In genomic region chr16:23821875-23822688, GRCh38 we compare ENCODE assay signal across 1 cellular context.
A peak's percentile ranks its signal among the peaks of the same experiment; 100 is the strongest.
TF ChIP-seq lines count a peak whose summit lies in the region.

No MANE protein-coding gene starts in this region.

TF ChIP-seq in K562, 482 proteins besides CTCF, POLR2A, EP300 and RAD21 (continued from another document and continues in another):
- TF ChIP-seq AFF1 (IDR thresholded peaks at IDR 0.05; ENCODE audit: low read depth in 1 of 2, partially characterized antibody in 2 of 2) = peak; percentile 35 to 63
- peak; percentile 100 for TF ChIP-seq STAT5A (IDR thresholded peaks at IDR 0.05; ENCODE audit: borderline replicate concordance, low read length)
- no peak for TF ChIP-seq ZNF512 (tag; IDR thresholded peaks at IDR 0.05)
- TF ChIP-seq PHF20 (IDR thresholded peaks at IDR 0.05; ENCODE audit: partially characterized antibody) = no peak
- TF ChIP-seq SPI1 (IDR thresholded peaks at IDR 0.05; ENCODE audit: borderline replicate concordance, low read depth, low read length) = no peak
- no peak for TF ChIP-seq ZFP91 (CRISPR knock-in tag; IDR thresholded peaks at IDR 0.05)
- peak; percentile 81 for TF ChIP-seq NCOA6 (IDR thresholded peaks at IDR 0.05)
- no peak for TF ChIP-seq E2F6 (IDR thresholded peaks at IDR 0.05; ENCODE audit: borderline replicate concordance in 1 of 2, extremely low read depth in 1 of 2, insufficient read depth in 1 of 2, insufficient read length in 1 of 2, low read depth in 1 of 2, low read length in 1 of 2, poor library complexity in 1 of 2, severe bottlenecking in 1 of 2)
- TF ChIP-seq ZNF764 (CRISPR knock-in tag; IDR thresholded peaks at IDR 0.05; ENCODE audit: low read depth) = no peak
- TF ChIP-seq BCLAF1 (IDR thresholded peaks at IDR 0.05; ENCODE audit: borderline replicate concordance in 1 of 2, control insufficient read depth in 1 of 2, low read depth in 2 of 2, low read length in 1 of 2) = no peak
- TF ChIP-seq ZNF232 (CRISPR knock-in tag; IDR thresholded peaks at IDR 0.05) = no peak
- no peak for TF ChIP-seq U2AF2 (optimal IDR thresholded peaks at IDR 0.05; ENCODE audit: low read depth, low read length)
- no peak for TF ChIP-seq RBM15 (IDR thresholded peaks at IDR 0.05; ENCODE audit: insufficient read depth, low read length)
- TF ChIP-seq TAF7 (tag; IDR thresholded peaks at IDR 0.05) = no peak
- no peak for TF ChIP-seq RHOXF2B (CRISPR knock-in tag; conservative IDR thresholded peaks at IDR 0.05)
- no peak for TF ChIP-seq NR1H2 (CRISPR knock-in tag; IDR thresholded peaks at IDR 0.05)
- TF ChIP-seq PKNOX1 (IDR thresholded peaks at IDR 0.05) = peak; percentile 82
- TF ChIP-seq CHCHD3 (CRISPR knock-in tag; IDR thresholded peaks at IDR 0.05) = no peak
- TF ChIP-seq AFF4 (CRISPR knock-in tag; IDR thresholded peaks at IDR 0.05) = no peak
- TF ChIP-seq TAL1 (IDR thresholded peaks at IDR 0.05) = peak; percentile 93
- TF ChIP-seq PHTF2 (CRISPR knock-in tag; IDR thresholded peaks at IDR 0.05) = no peak
- 0 out of 2 replicates have a peak, but pooled peaks have one; percentile 39 for TF ChIP-seq ATF4 (CRISPR knock-in tag; IDR thresholded peaks at IDR 0.05)
- no peak for TF ChIP-seq RBFOX2 (IDR thresholded peaks at IDR 0.05; ENCODE audit: low read depth, low read length)
- TF ChIP-seq C11orf30 (IDR thresholded peaks at IDR 0.05; ENCODE audit: low read depth) = peak; percentile 97
- TF ChIP-seq POLR2AphosphoS2 (IDR thresholded peaks at IDR 0.05; ENCODE audit: low read length) = no peak
- no peak for TF ChIP-seq ZBTB5 (IDR thresholded peaks at IDR 0.05)
- TF ChIP-seq HMGXB4 (CRISPR knock-in tag; IDR thresholded peaks at IDR 0.05) = no peak
- no peak for TF ChIP-seq RFX7 (CRISPR knock-in tag; IDR thresholded peaks at IDR 0.05)
- TF ChIP-seq SOX6 (IDR thresholded peaks at IDR 0.05) = peak; percentile 98
- TF ChIP-seq NFATC3 (IDR thresholded peaks at IDR 0.05) = peak; percentile 75
